ENCODE assay signal across 18 cellular contexts in the genomic region with DNA sequence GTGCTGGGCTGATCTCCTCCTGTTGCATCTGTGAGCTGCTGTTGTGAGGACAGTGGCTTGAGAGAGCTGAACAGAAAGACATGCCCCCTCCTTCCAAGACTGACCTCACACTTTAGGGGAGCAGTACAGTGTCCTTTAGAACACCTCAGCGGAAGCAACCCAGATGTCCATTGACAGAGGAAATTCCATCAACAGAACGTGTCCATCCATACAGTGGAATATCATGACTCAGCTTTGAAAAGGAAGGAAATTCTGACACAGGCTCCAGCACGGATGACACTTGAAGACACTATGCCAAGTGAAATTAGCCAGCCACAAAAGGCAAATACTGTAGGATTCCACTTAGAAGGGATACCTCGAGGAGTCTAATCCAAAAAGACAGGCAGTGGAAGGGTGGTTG.
DNase-seq lines count a peak whose midpoint lies in the region; ATAC-seq and TF ChIP-seq lines count a peak whose summit lies in the region.
"Had no signal": no experiment of that assay in that cellular context is flagged by ENCODE, and none has a peak within 500 bp of the region (broad histone marks: within the 10 kb centered on the region; RNA-seq: fewer than 3 reads in every experiment).

No MANE protein-coding gene starts in this region.

- TF ChIP-seq CTCF in coronary artery (IDR thresholded peaks at IDR 0.05) (no peak), GM10266 (IDR thresholded peaks at IDR 0.05; ENCODE audit: control insufficient read depth, insufficient read depth, low read depth, missing control alignments) (no peak)

- H3K27ac ChIP-seq in coronary artery = no peak overlapping the region
- H3K27ac ChIP-seq: heart right ventricle had no signal

- POLR2A ChIA-PET in HEK293T (lab: Yijun Ruan, JAX) = no interaction called here

- CTCF ChIA-PET in HEK293T (lab: Yijun Ruan, JAX) = no interaction called here

- DNase-seq in EL (peak; percentile 87), RPMI7951 (ENCODE audit: low read depth) (peak; percentile 93), coronary artery (ENCODE audit: low spot score) (peak; percentile 19), hepatic stellate cell (ENCODE audit: low spot score) (peak; percentile 24), HEK293T (ENCODE audit: extremely low spot score) (no peak), GM10266 (ENCODE audit: extremely low spot score) (no peak)
- DNase-seq: activated naive CD8-positive, alpha-beta T cell treated with anti-CD3 and anti-CD28 coated beads, Interleukin-2, amount 10 ng/mL, durations not matched to agents 7 days and 5 days; activated T-cell treated with anti-CD3 and anti-CD28 coated beads, Interleukin-2, amount 50 U/mL, for 72 hours; BE2C; GOT3; heart right ventricle; Karpas-422; naive thymus-derived CD4-positive, alpha-beta T cell; NCI-H1436; NCI-H2227 treated with DMSO at 0.1 percent for 48 hours had no signal

- no peak overlapping the region for H3K4me3 ChIP-seq in coronary artery
- H3K4me3 ChIP-seq: heart right ventricle had no signal

- ATAC-seq in GM21526 (IDR thresholded peaks at IDR 0.05; ENCODE audit: low FRiP score, unreplicated experiment) (no peak), GM21529 (IDR thresholded peaks at IDR 0.05; ENCODE audit: unreplicated experiment) (no peak)
- ATAC-seq: activated T-cell treated with anti-CD3 and anti-CD28 coated beads, Interleukin-2, amount 50 U/mL, for 72 hours; naive thymus-derived CD4-positive, alpha-beta T cell; WTC11 had no signal

TF ChIP-seq in HEK293T, 16 proteins besides CTCF, POLR2A, EP300 and RAD21:
- TF ChIP-seq SP1 (IDR thresholded peaks at IDR 0.05) (no peak), TARDBP (IDR thresholded peaks at IDR 0.05) (no peak), BHLHE40 (IDR thresholded peaks at IDR 0.05; ENCODE audit: borderline replicate concordance) (no peak), L3MBTL2 (conservative IDR thresholded peaks at IDR 0.05) (no peak), FOXA1 (IDR thresholded peaks at IDR 0.05) (no peak), NFRKB (IDR thresholded peaks at IDR 0.05) (no peak), CTBP1 (IDR thresholded peaks at IDR 0.05; ENCODE audit: borderline replicate concordance) (no peak), ELF4 (IDR thresholded peaks at IDR 0.05) (no peak), ZNF384 (IDR thresholded peaks at IDR 0.05) (no peak), LEF1 (IDR thresholded peaks at IDR 0.05; ENCODE audit: borderline replicate concordance) (no peak), SUZ12 (IDR thresholded peaks at IDR 0.05) (no peak), HDGF (IDR thresholded peaks at IDR 0.05; ENCODE audit: borderline replicate concordance) (no peak), FOXK2 (IDR thresholded peaks at IDR 0.05) (no peak), FOXM1 (IDR thresholded peaks at IDR 0.05; ENCODE audit: borderline replicate concordance) (no peak), ARNT (IDR thresholded peaks at IDR 0.05) (no peak)
- TF ChIP-seq, protein P1, sequence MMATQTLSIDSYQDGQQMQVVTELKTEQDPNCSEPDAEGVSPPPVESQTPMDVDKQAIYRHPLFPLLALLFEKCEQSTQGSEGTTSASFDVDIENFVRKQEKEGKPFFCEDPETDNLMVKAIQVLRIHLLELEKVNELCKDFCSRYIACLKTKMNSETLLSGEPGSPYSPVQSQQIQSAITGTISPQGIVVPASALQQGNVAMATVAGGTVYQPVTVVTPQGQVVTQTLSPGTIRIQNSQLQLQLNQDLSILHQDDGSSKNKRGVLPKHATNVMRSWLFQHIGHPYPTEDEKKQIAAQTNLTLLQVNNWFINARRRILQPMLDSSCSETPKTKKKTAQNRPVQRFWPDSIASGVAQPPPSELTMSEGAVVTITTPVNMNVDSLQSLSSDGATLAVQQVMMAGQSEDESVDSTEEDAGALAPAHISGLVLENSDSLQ (IDR thresholded peaks at IDR 0.05) = no peak

Comparison
In these comparisons a context has a peak if more than half of its experiments do, and no peak if none do; other contexts are left out.
1. DNase-seq: peak in EL (single experiment), RPMI7951 (single experiment), coronary artery (single experiment) and hepatic stellate cell (single experiment); none in HEK293T (single experiment) and GM10266 (single experiment).